Comparison of ENCODE assay signal across 14 cellular contexts in the genomic region with DNA sequence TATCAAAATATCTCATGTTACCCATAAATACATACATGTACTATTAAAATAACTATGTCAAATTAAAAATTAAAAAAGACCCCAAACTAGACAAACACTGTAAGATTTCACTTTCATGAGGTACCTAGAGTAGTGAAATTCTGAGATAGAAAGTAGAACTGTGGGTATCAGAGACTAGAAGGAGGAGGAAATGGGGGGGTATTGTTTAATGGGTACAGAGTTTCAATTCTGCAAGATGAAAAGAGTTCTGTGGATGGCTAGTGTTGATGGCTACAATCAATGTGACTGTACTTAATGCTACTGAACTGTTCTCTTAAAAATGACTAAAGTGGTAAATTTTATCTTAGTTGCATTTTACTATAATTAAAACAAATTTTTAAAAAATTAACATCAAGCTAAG. TPM values are rescaled to one million over a fixed set of nuclear protein-coding genes. Genes with fewer than 3 reads are reported as not detected.
DNase-seq lines count a peak whose midpoint lies in the region; ATAC-seq and FAIRE-seq lines count a peak whose summit lies in the region.
"Had no signal": no experiment of that assay in that cellular context is flagged by ENCODE, and none has a peak within 500 bp of the region (broad histone marks: within the 10 kb centered on the region; RNA-seq: fewer than 3 reads in every experiment).

No MANE protein-coding gene starts in this region.

- no peaks in the 10 kb centered on the region for H3K9me3 ChIP-seq in small intestine (ENCODE audit: control insufficient read depth, low read depth)

- FAIRE-seq in small intestine (lab: Jason Lieb, UNC), result no peak

- DNase-seq in pons (ENCODE audit: low spot score), result no peak
- DNase-seq in epidermal melanocyte (ENCODE audit: insufficient read length, low spot score), result no peak
- DNase-seq in small intestine, result no peak
- no peak for DNase-seq in NCI-H1694 (lab: John Stamatoyannopoulos, UW)
- DNase-seq: activated CD4-positive, alpha-beta T cell treated with anti-CD3 and anti-CD28 coated beads, Interleukin-2, amount 50 U/mL, for 1 hour; H9; MG63; midbrain had no signal

- peak overlapping the region; percentile 83 for H3K27ac Mint-ChIP-seq in activated naive CD8-positive, alpha-beta T cell
- H3K27ac Mint-ChIP-seq: H9 had no signal

- peaks cover 69% of the 10 kb centered on the region for H3K4me1 Mint-ChIP-seq in activated naive CD8-positive, alpha-beta T cell (ENCODE audit: low read depth)

- peaks cover 0 to 9% of the 10 kb centered on the region in 2 donors for H3K4me1 ChIP-seq in small intestine (ENCODE audit: control insufficient read depth in 2 of 2, insufficient read depth in 1 of 2, low read depth in 1 of 2, low read length in 1 of 2)

- H3K27ac ChIP-seq in small intestine (ENCODE audit: low read depth in 1 of 2, low read length in 1 of 2), result no peak overlapping the region

- H3K4me3 Mint-ChIP-seq in activated naive CD8-positive, alpha-beta T cell, result peak overlapping the region; percentile 44
- H3K4me3 Mint-ChIP-seq: H9 had no signal

- H3K36me3 ChIP-seq in small intestine (ENCODE audit: control insufficient read depth in 2 of 2, insufficient read depth in 2 of 2, low read length in 2 of 2), result no peaks in the 10 kb centered on the region
- H3K36me3 ChIP-seq: cardiac muscle cell had no signal

- ATAC-seq in GM18511 (IDR thresholded peaks at IDR 0.05; ENCODE audit: unreplicated experiment) (peak; percentile 88), GM21381 (IDR thresholded peaks at IDR 0.05; ENCODE audit: unreplicated experiment) (peak; percentile 81), HG03103 (IDR thresholded peaks at IDR 0.05; ENCODE audit: low read depth, unreplicated experiment) (peak; percentile 58)

- peaks cover 17% of the 10 kb centered on the region for H3K9me3 Mint-ChIP-seq in activated naive CD8-positive, alpha-beta T cell (ENCODE audit: low read depth)

- peaks cover 14% of the 10 kb centered on the region for H3K36me3 Mint-ChIP-seq in activated naive CD8-positive, alpha-beta T cell

- no peaks in the 10 kb centered on the region for H3K27me3 Mint-ChIP-seq in activated naive CD8-positive, alpha-beta T cell

- H3K27me3 ChIP-seq in small intestine (ENCODE audit: control insufficient read depth in 2 of 2, insufficient read depth in 2 of 2, low read length in 2 of 2), result no peaks in the 10 kb centered on the region
- H3K27me3 ChIP-seq: cardiac muscle cell, MG63 had no signal

- H3K4me3 ChIP-seq in small intestine (ENCODE audit: low read depth in 1 of 2, low read length in 2 of 2), result no peak overlapping the region
- H3K4me3 ChIP-seq: cardiac muscle cell, MG63, smooth muscle cell had no signal

RNA-seq across cellular contexts. Expression of a gene that starts 36.6 kb away (rescaled TPM):
- polyA plus RNA-seq in small intestine, result 1 to 10 TPM; 1.4 to 3.8 (median 2.2) TPM
